ENCODE assay signal across 39 cellular contexts in genomic region chr6:127860723-127861122, GRCh38. TPM values are rescaled to one million over a fixed set of nuclear protein-coding genes. Genes with fewer than 3 reads are reported as not detected.
"Had no signal": no experiment of that assay in that cellular context is flagged by ENCODE, and none has a peak within 500 bp of the region (broad histone marks: within the 10 kb centered on the region; RNA-seq: fewer than 3 reads in every experiment).

No MANE protein-coding gene starts in this region.

- H3K27me3 ChIP-seq: adrenal gland, ascending aorta, body of pancreas, brain microvascular endothelial cell, breast epithelium, cardiac muscle cell had no signal

- H3K4me3 Mint-ChIP-seq: activated naive CD4-positive, alpha-beta T cell treated with anti-CD3 and anti-CD28 coated beads for 36 hours; activated naive CD4-positive, alpha-beta T cell treated with anti-CD3 and anti-CD28 coated beads, Interleukin-2, amount 10 ng/mL, durations not matched to agents 7 days and 5 days; activated naive CD4-positive, alpha-beta T cell treated with anti-CD3 and anti-CD28 coated beads, Interleukin-2, amount 50 U/mL, for 24 hours; activated naive CD8-positive, alpha-beta T cell; activated naive CD8-positive, alpha-beta T cell treated with anti-CD3 and anti-CD28 coated beads for 36 hours; activated naive CD8-positive, alpha-beta T cell treated with anti-CD3 and anti-CD28 coated beads, Interleukin-2, amount 10 ng/mL, durations not matched to agents 7 days and 5 days; activated naive CD8-positive, alpha-beta T cell treated with anti-CD3 and anti-CD28 coated beads, Interleukin-2, amount 50 U/mL, for 24 hours; activated T-cell treated with anti-CD3 and anti-CD28 coated beads, Interleukin-2, amount 50 U/mL, for 24 hours; activated T-cell treated with anti-CD3 and anti-CD28 coated beads, Interleukin-2, amount 50 U/mL, for 4 hours; activated T-cell treated with anti-CD3 and anti-CD28 coated beads, Interleukin-2, amount 50 U/mL, for 72 hours; activated T-helper 1 cell treated with anti-CD3 and anti-CD28 coated beads, Interleukin-12 subunit alpha, Interleukin-12 subunit beta, Interleukin-2, Interleukin-4 antibody, amounts not matched to agents 30 ng/mL and 10 ng/mL and 1 ng/mL, durations not matched to agents 14 hours and 24 hours and 36 hours; activated T-helper 17 cell treated with anti-CD3 and anti-CD28 coated beads, Interleukin-2, amount 50 U/mL, for 72 hours; brain; central memory CD8-positive, alpha-beta T cell had no signal

- H3K27me3 Mint-ChIP-seq: activated naive CD4-positive, alpha-beta T cell treated with anti-CD3 and anti-CD28 coated beads, Interleukin-2, amount 10 ng/mL, durations not matched to agents 7 days and 5 days; activated naive CD4-positive, alpha-beta T cell treated with anti-CD3 and anti-CD28 coated beads, Interleukin-2, amount 50 U/mL, for 24 hours; activated naive CD8-positive, alpha-beta T cell; activated naive CD8-positive, alpha-beta T cell treated with anti-CD3 and anti-CD28 coated beads for 36 hours; activated naive CD8-positive, alpha-beta T cell treated with anti-CD3 and anti-CD28 coated beads, Interleukin-2, amount 10 ng/mL, durations not matched to agents 7 days and 5 days; activated naive CD8-positive, alpha-beta T cell treated with anti-CD3 and anti-CD28 coated beads, Interleukin-2, amount 50 U/mL, for 24 hours; activated T-cell treated with anti-CD3 and anti-CD28 coated beads, Interleukin-2, amount 50 U/mL, for 24 hours; activated T-helper 17 cell treated with anti-CD3 and anti-CD28 coated beads, Interleukin-2, amount 50 U/mL, for 72 hours; central memory CD8-positive, alpha-beta T cell had no signal

- H3K27ac Mint-ChIP-seq: activated naive CD4-positive, alpha-beta T cell treated with anti-CD3 and anti-CD28 coated beads for 36 hours; activated naive CD4-positive, alpha-beta T cell treated with anti-CD3 and anti-CD28 coated beads, Interleukin-2, amount 10 ng/mL, durations not matched to agents 7 days and 5 days; activated naive CD4-positive, alpha-beta T cell treated with anti-CD3 and anti-CD28 coated beads, Interleukin-2, amount 50 U/mL, for 72 hours; activated naive CD8-positive, alpha-beta T cell treated with anti-CD3 and anti-CD28 coated beads, Interleukin-2, amount 10 ng/mL, durations not matched to agents 7 days and 5 days; activated naive CD8-positive, alpha-beta T cell treated with anti-CD3 and anti-CD28 coated beads, Interleukin-2, amount 50 U/mL, for 24 hours; activated T-cell treated with anti-CD3 and anti-CD28 coated beads, Interleukin-2, amount 50 U/mL, for 24 hours; activated T-cell treated with anti-CD3 and anti-CD28 coated beads, Interleukin-2, amount 50 U/mL, for 72 hours; activated T-helper 1 cell treated with anti-CD3 and anti-CD28 coated beads, Interleukin-12 subunit alpha, Interleukin-12 subunit beta, Interleukin-2, Interleukin-4 antibody, amounts not matched to agents 30 ng/mL and 10 ng/mL and 1 ng/mL, durations not matched to agents 14 hours and 24 hours and 36 hours; activated T-helper 17 cell treated with anti-CD3 and anti-CD28 coated beads, Interleukin-2, amount 50 U/mL, for 72 hours; activated T-helper 2 cell treated with anti-CD3 and anti-CD28 coated beads, Interferon-gamma antibody, Interleukin-2, Interleukin-4, amounts not matched to agents 10 μg/mL and 5 μg/mL and 100 μg/mL, durations not matched to agents 14 hours and 24 hours and 36 hours; brain had no signal

- H3K27ac ChIP-seq: adrenal gland, ascending aorta, body of pancreas, brain microvascular endothelial cell, breast epithelium, cardiac muscle cell had no signal

- H3K4me3 ChIP-seq: adrenal gland, ascending aorta, body of pancreas, breast epithelium, cardiac muscle cell had no signal

- H3K9me3 ChIP-seq: adrenal gland, ascending aorta, body of pancreas, breast epithelium had no signal

- H3K36me3 ChIP-seq: adrenal gland, ascending aorta, brain microvascular endothelial cell, breast epithelium, cardiac muscle cell had no signal

- ATAC-seq: activated naive CD4-positive, alpha-beta T cell treated with anti-CD3 and anti-CD28 coated beads, Interleukin-2, amount 50 U/mL, for 72 hours; activated naive CD8-positive, alpha-beta T cell treated with anti-CD3 and anti-CD28 coated beads, Interleukin-2, amount 50 U/mL, for 24 hours; activated T-cell treated with anti-CD3 and anti-CD28 coated beads, Interleukin-2, amount 50 U/mL, for 4 hours; activated T-cell treated with anti-CD3 and anti-CD28 coated beads, Interleukin-2, amount 50 U/mL, for 72 hours; activated T-helper 17 cell treated with anti-CD3 and anti-CD28 coated beads, Interleukin-2, amount 50 U/mL, for 72 hours; body of pancreas had no signal

- H3K4me1 ChIP-seq: adrenal gland, ascending aorta, body of pancreas, breast epithelium had no signal

- DNase-seq: activated effector memory CD4-positive, alpha-beta T cell treated with anti-CD3 and anti-CD28 coated beads, Interleukin-2, amount 50 U/mL, for 16 hours; activated effector memory CD4-positive, alpha-beta T cell treated with Interleukin-2 at 50 U/mL for 16 hours; activated gamma-delta T cell; activated gamma-delta T cell treated with Interleukin-2 at 50 U/mL for 16 hours; activated naive CD4-positive, alpha-beta T cell; activated naive CD4-positive, alpha-beta T cell treated with anti-CD3 and anti-CD28 coated beads for 36 hours; activated naive CD4-positive, alpha-beta T cell treated with anti-CD3 and anti-CD28 coated beads, Interleukin-2, amount 10 ng/mL, durations not matched to agents 7 days and 5 days; activated naive CD4-positive, alpha-beta T cell treated with anti-CD3 and anti-CD28 coated beads, Interleukin-2, amount 50 U/mL, for 16 hours; activated naive CD4-positive, alpha-beta T cell treated with Interleukin-2 at 50 U/mL for 16 hours; activated naive CD8-positive, alpha-beta T cell treated with anti-CD3 and anti-CD28 coated beads for 36 hours; activated naive CD8-positive, alpha-beta T cell treated with anti-CD3 and anti-CD28 coated beads, Interleukin-2, amount 10 ng/mL, durations not matched to agents 7 days and 5 days; activated naive CD8-positive, alpha-beta T cell treated with anti-CD3 and anti-CD28 coated beads, Interleukin-2, amount 50 U/mL, for 24 hours; activated T-cell treated with anti-CD3 and anti-CD28 coated beads, Interleukin-2, amount 50 U/mL, for 24 hours; activated T-cell treated with anti-CD3 and anti-CD28 coated beads, Interleukin-2, amount 50 U/mL, for 4 hours; activated T-cell treated with anti-CD3 and anti-CD28 coated beads, Interleukin-2, amount 50 U/mL, for 48 hours; activated T-cell treated with anti-CD3 and anti-CD28 coated beads, Interleukin-2, amount 50 U/mL, for 72 hours; adrenal gland; amniotic stem cell; amygdala; anterior cingulate cortex; aorta; body of pancreas; brain microvascular endothelial cell; caudate nucleus; central memory CD4-positive, alpha-beta T cell; cerebellar nuclear complex had no signal

- H3K36me3 Mint-ChIP-seq: brain had no signal

RNA-seq across cellular contexts. Expression of gene THEMIS, which starts 40.1 kb away (rescaled TPM):
- total RNA-seq: ascending aorta, bronchial epithelial cell, cardiac muscle cell, chondrocyte had no signal
